23 cellular contexts compared by ENCODE assay signal in genomic region chr20:64166712-64167615, GRCh38. TPM values are rescaled to one million over a fixed set of nuclear protein-coding genes. Genes with fewer than 3 reads are reported as not detected.
DNase-seq lines count a peak whose midpoint lies in the region; ATAC-seq, FAIRE-seq and TF ChIP-seq lines count a peak whose summit lies in the region.
"Had no signal": no experiment of that assay in that cellular context is flagged by ENCODE, and none has a peak within 500 bp of the region (broad histone marks: within the 10 kb centered on the region; RNA-seq: fewer than 3 reads in every experiment).

No MANE protein-coding gene starts in this region.

- no peaks in the 10 kb centered on the region for H3K36me3 Mint-ChIP-seq in brain
- H3K36me3 Mint-ChIP-seq: CD4-positive, alpha-beta memory T cell had no signal

- H3K4me1 Mint-ChIP-seq in brain, result peaks cover 96% of the 10 kb centered on the region
- H3K4me1 Mint-ChIP-seq: CD4-positive, alpha-beta memory T cell had no signal

- peaks cover 24% of the 10 kb centered on the region for H3K27me3 Mint-ChIP-seq in brain

- H3K9me3 Mint-ChIP-seq in brain, result no peaks in the 10 kb centered on the region
- H3K9me3 Mint-ChIP-seq: effector memory CD8-positive, alpha-beta T cell had no signal

- no peak for TF ChIP-seq CTCF in brain (conservative IDR thresholded peaks at IDR 0.05)
- TF ChIP-seq CTCF in psoas muscle (IDR thresholded peaks at IDR 0.05), result no peak

- DNase-seq in COLO829 (ENCODE audit: low spot score) (peak; percentile 45), HTR-8/SVneo (ENCODE audit: insufficient read length, low spot score) (no peak), left kidney (ENCODE audit: low read depth, low spot score) (peak; percentile 67), epidermal melanocyte (ENCODE audit: insufficient read length, low spot score) (no peak), T-helper 1 cell (no peak), NCI-H2081 (lab: John Stamatoyannopoulos, UW) (no peak), psoas muscle (no peak)
- DNase-seq: activated CD4-positive, alpha-beta T cell treated with anti-CD3 and anti-CD28 coated beads, Interleukin-2, amount 50 U/mL, for 48 hours; activated gamma-delta T cell treated with Interleukin-2 at 50 U/mL for 16 hours; amygdala; CD4-positive, alpha-beta memory T cell; DMS153; effector memory CD8-positive, alpha-beta T cell; left lung; NCI-H526 treated with DMSO at 0.1 percent for 48 hours; stimulated activated CD4-positive, alpha-beta T cell treated with anti-CD3 and anti-CD28 coated beads, Interleukin-12 subunit alpha, Interleukin-12 subunit beta, amount 100 ng/mL, for 4 hours; stomach; T-helper 17 cell had no signal

- peaks cover 0 to 75% (median 14%) of the 10 kb centered on the region in 3 donors for H3K27me3 ChIP-seq in psoas muscle (ENCODE audit: insufficient read depth in 3 of 3, low read length in 2 of 3)

- no peaks in the 10 kb centered on the region for H3K9me3 ChIP-seq in psoas muscle
- H3K9me3 ChIP-seq: left lung, stomach had no signal

- WGBS in psoas muscle, 3 donors, result 53 to 60% (median 55%) methylated on average over 18 of the region's 18 CpGs

- H3K27ac Mint-ChIP-seq in brain, result peak overlapping the region; percentile 75 to 100 (median 99)
- H3K27ac Mint-ChIP-seq: CD4-positive, alpha-beta memory T cell; effector memory CD8-positive, alpha-beta T cell; T-helper 17 cell had no signal

- no peaks in the 10 kb centered on the region for H3K4me1 ChIP-seq in psoas muscle
- H3K4me1 ChIP-seq: left lung, stomach had no signal

- no peak overlapping the region for H3K27ac ChIP-seq in psoas muscle
- H3K27ac ChIP-seq: left lung, stomach had no signal

- intact Hi-C loops in psoas muscle (cut with DNase I), result no loop called here

- FAIRE-seq in HTR-8/SVneo (lab: Jason Lieb, UNC), result peak; percentile 38
- FAIRE-seq: GM19239 had no signal

- no peak overlapping the region for H3K4me3 ChIP-seq in psoas muscle
- H3K4me3 ChIP-seq: left lung, stomach had no signal

- peak overlapping the region; percentile 79 to 93 (median 88) for H3K4me3 Mint-ChIP-seq in brain
- H3K4me3 Mint-ChIP-seq: CD4-positive, alpha-beta memory T cell; effector memory CD8-positive, alpha-beta T cell; T-helper 17 cell had no signal

- no peak for ATAC-seq in psoas muscle
- ATAC-seq: effector memory CD8-positive, alpha-beta T cell; left lung; T-helper 17 cell had no signal

- H3K36me3 ChIP-seq in psoas muscle (ENCODE audit: insufficient read depth in 1 of 2, low read depth in 1 of 2), result no peaks in the 10 kb centered on the region
- H3K36me3 ChIP-seq: left lung, stomach had no signal

RNA-seq across cellular contexts. Expression of gene MYT1, which starts 2.7 kb away (rescaled TPM):
- polyA plus RNA-seq in brain (ENCODE audit: insufficient read depth, low read depth, low replicate concordance) (46.0 TPM), psoas muscle (under 1 TPM in 1 of 3 donors, not detected in 2; under 0.01 TPM)
- total RNA-seq in psoas muscle, result not detected
- total RNA-seq: CD4-positive, alpha-beta memory T cell; fibroblast of lung; left lung; mononuclear cell; T-helper 17 cell had no signal
- polyA plus RNA-seq: CD4-positive, alpha-beta memory T cell; fibroblast of lung had no signal

RNA-seq across cellular contexts. Expression of gene NPBWR2, which starts 59.6 kb away (rescaled TPM):
- polyA plus RNA-seq in brain (ENCODE audit: insufficient read depth, low read depth, low replicate concordance) (not detected), psoas muscle (not detected)
- not detected for total RNA-seq in psoas muscle
- total RNA-seq: CD4-positive, alpha-beta memory T cell; fibroblast of lung; H4; left lung; mononuclear cell; stomach; T-helper 17 cell had no signal
- polyA plus RNA-seq: CD4-positive, alpha-beta memory T cell; fibroblast of lung; stomach had no signal

Comparison
In these comparisons a context has a peak if more than half of its experiments do, and no peak if none do; other contexts are left out.
1. DNase-seq: peak in COLO829 (single experiment) and left kidney (single experiment); none in HTR-8/SVneo (single experiment), epidermal melanocyte (single experiment), T-helper 1 cell (0 of 5), NCI-H2081 (0 of 2) and psoas muscle (0 of 2).
2. RNA of gene MYT1, which starts 2.7 kb away (polyA plus RNA-seq): 46.0 TPM in brain (single experiment); under 0.01 TPM in psoas muscle; every median in the first group is over 10 times any median in the second.